In genomic region chr5:133820516-133820915, GRCh38 we compare ENCODE assay signal across 19 cellular contexts.
DNase-seq lines count a peak whose midpoint lies in the region; ATAC-seq and TF ChIP-seq lines count a peak whose summit lies in the region.
"Had no signal": no experiment of that assay in that cellular context is flagged by ENCODE, and none has a peak within 500 bp of the region (broad histone marks: within the 10 kb centered on the region; RNA-seq: fewer than 3 reads in every experiment).

No MANE protein-coding gene starts in this region.

- peak overlapping the region; percentile 64 for H3K27ac Mint-ChIP-seq in nephron progenitor cell
- H3K27ac Mint-ChIP-seq: activated B cell treated with CpG ODN at 0.5 μM for 24 hours; CD4-positive, alpha-beta T cell; effector memory CD8-positive, alpha-beta T cell; T-helper 17 cell had no signal

- peak; percentile 12 for DNase-seq in AG10803 (ENCODE audit: low read depth)
- peak; percentile 6 for DNase-seq in RWPE2 (ENCODE audit: low spot score)
- DNase-seq in cardiac septum (ENCODE audit: low spot score) = peak; percentile 14
- DNase-seq in nephron progenitor cell = no peak
- no peak for DNase-seq in OCI-LY7 (ENCODE audit: low spot score)
- DNase-seq: activated B cell treated with CpG ODN at 0.5 μM for 24 hours; activated CD8-positive, alpha-beta memory T cell treated with anti-CD3 and anti-CD28 coated beads for 24 hours; CD4-positive, alpha-beta T cell; effector memory CD8-positive, alpha-beta T cell; hypothalamus; naive thymus-derived CD8-positive, alpha-beta T cell; NCI-H510A; SIG-M5; T-helper 17 cell had no signal

- no peaks in the 10 kb centered on the region for H3K79me2 ChIP-seq in OCI-LY7 (ENCODE audit: insufficient read depth, low read depth, low read length)

- H3K36me3 ChIP-seq in RWPE2 (ENCODE audit: low read depth) (no peaks in the 10 kb centered on the region), OCI-LY7 (ENCODE audit: insufficient read depth, low read length) (no peaks in the 10 kb centered on the region)

- TF ChIP-seq CTCF in AG10803 (conservative IDR thresholded peaks at IDR 0.05; ENCODE audit: low read length) (no peak), RWPE2 (IDR thresholded peaks at IDR 0.05; ENCODE audit: poor library complexity, severe bottlenecking) (no peak), nephron progenitor cell (IDR thresholded peaks at IDR 0.05) (no peak), OCI-LY7 (conservative IDR thresholded peaks at IDR 0.05; ENCODE audit: low read length) (no peak)

- CTCF ChIA-PET in OCI-LY7 (lab: Charles Lee; ENCODE audit: unreplicated experiment) = no interaction called here

- no peak for ATAC-seq in RWPE2 (ENCODE audit: low read depth)
- no peak for ATAC-seq in GM19463 (IDR thresholded peaks at IDR 0.05; ENCODE audit: unreplicated experiment)
- ATAC-seq in GM21786 (IDR thresholded peaks at IDR 0.05; ENCODE audit: unreplicated experiment) = no peak
- no peak for ATAC-seq in GM18520 (IDR thresholded peaks at IDR 0.05; ENCODE audit: unreplicated experiment)
- ATAC-seq: A549; effector memory CD8-positive, alpha-beta T cell; naive thymus-derived CD8-positive, alpha-beta T cell; T-helper 17 cell had no signal

- H3K9me3 ChIP-seq in RWPE2 (ENCODE audit: severe bottlenecking) (no peaks in the 10 kb centered on the region), OCI-LY7 (ENCODE audit: low read length) (no peaks in the 10 kb centered on the region)
- H3K9me3 ChIP-seq: A549 had no signal

- no peaks in the 10 kb centered on the region for H4K20me1 ChIP-seq in OCI-LY7 (ENCODE audit: insufficient read depth, low read length)

- no peak overlapping the region for H2AFZ ChIP-seq in OCI-LY7 (ENCODE audit: low read length)

- peaks cover 15% of the 10 kb centered on the region for H3K27me3 Mint-ChIP-seq in nephron progenitor cell (ENCODE audit: low read depth, poor library complexity)

- H3K27ac ChIP-seq in RWPE2 (ENCODE audit: poor library complexity, severe bottlenecking) (no peak overlapping the region), OCI-LY7 (ENCODE audit: low read depth, low read length, poor library complexity, severe bottlenecking) (no peak overlapping the region)

- no peaks in the 10 kb centered on the region for H3K9me3 Mint-ChIP-seq in nephron progenitor cell
- H3K9me3 Mint-ChIP-seq: activated B cell treated with CpG ODN at 0.5 μM for 24 hours; CD4-positive, alpha-beta T cell; central memory CD8-positive, alpha-beta T cell; effector memory CD8-positive, alpha-beta T cell; naive thymus-derived CD8-positive, alpha-beta T cell had no signal

- H3K4me1 ChIP-seq in RWPE2 (ENCODE audit: insufficient read depth, poor library complexity, severe bottlenecking) = no peaks in the 10 kb centered on the region
- H3K4me1 ChIP-seq in OCI-LY7 (ENCODE audit: insufficient read depth, low read length, poor library complexity, severe bottlenecking) = no peaks in the 10 kb centered on the region

- no peak overlapping the region for H3K4me3 ChIP-seq in AG10803 (ENCODE audit: low read length)
- no peak overlapping the region for H3K4me3 ChIP-seq in RWPE2 (ENCODE audit: severe bottlenecking)
- H3K4me3 ChIP-seq in OCI-LY7 (ENCODE audit: low read depth, low read length, poor library complexity, severe bottlenecking) = no peak overlapping the region
- H3K4me3 ChIP-seq: A549 had no signal

- H3K4me2 ChIP-seq in OCI-LY7 (ENCODE audit: low read length) = no peak overlapping the region

- BruUV-seq in OCI-LY7 (replicated peaks; lab: Mats Ljungman, UMichigan) = no TSS peak

- H3K4me3 Mint-ChIP-seq in nephron progenitor cell = no peak overlapping the region
- H3K4me3 Mint-ChIP-seq: activated B cell treated with CpG ODN at 0.5 μM for 24 hours; CD4-positive, alpha-beta T cell; central memory CD8-positive, alpha-beta T cell; effector memory CD8-positive, alpha-beta T cell; naive thymus-derived CD8-positive, alpha-beta T cell; T-helper 17 cell had no signal

- intact Hi-C loops in cardiac septum (cut with DNase I) (no loop called here), OCI-LY7 (cut with micrococcal nuclease; ENCODE audit: unreplicated experiment) (no loop called here)

- POLR2A ChIA-PET in OCI-LY7 (lab: Charles Lee) = interaction anchor here (0.7 kb wide), 1 partner anchor 404 kb away, joined by 3 read pairs; no protein-coding TSS in a partner anchor

- no peaks in the 10 kb centered on the region for H3K36me3 Mint-ChIP-seq in nephron progenitor cell (ENCODE audit: low read depth)
- H3K36me3 Mint-ChIP-seq: naive thymus-derived CD8-positive, alpha-beta T cell had no signal

- peaks cover 16% of the 10 kb centered on the region for H3K27me3 ChIP-seq in RWPE2 (ENCODE audit: insufficient read depth, poor library complexity, severe bottlenecking)

- H3K4me1 Mint-ChIP-seq in nephron progenitor cell = peaks cover 62% of the 10 kb centered on the region

- no peaks in the 10 kb centered on the region for H3K9me2 ChIP-seq in OCI-LY7 (ENCODE audit: insufficient read depth, low read length)

Comparison
In these comparisons a context has a peak if more than half of its experiments do, and no peak if none do; other contexts are left out.
1. DNase-seq: peak in AG10803 (single experiment), RWPE2 (single experiment) and cardiac septum (single experiment); none in nephron progenitor cell (single experiment) and OCI-LY7 (single experiment).